In genomic region chr13:98664047-98664446, GRCh38 we compare ENCODE assay signal across 8 cellular contexts.
DNase-seq lines count a peak whose midpoint lies in the region; ATAC-seq and TF ChIP-seq lines count a peak whose summit lies in the region.

No MANE protein-coding gene starts in this region.

- TF ChIP-seq RAD21 in Ishikawa (IDR thresholded peaks at IDR 0.05; ENCODE audit: low read depth) = no peak

- no peak overlapping the region for H3K27ac ChIP-seq in fibroblast of lung (ENCODE audit: insufficient read depth, low read length)

- DNase-seq in activated CD8-positive, alpha-beta memory T cell treated with anti-CD3 and anti-CD28 coated beads, Interleukin-2, amount 50 U/mL, for 24 hours (ENCODE audit: extremely low read depth) = peak; percentile 9
- DNase-seq in fibroblast of lung (ENCODE audit: low read depth in 2 of 2) (peak; percentile 9 to 95), LoVo (ENCODE audit: low spot score) (no peak), NCI-H446 (lab: John Stamatoyannopoulos, UW) (no peak), mesenteric fat pad (ENCODE audit: low spot score) (no peak)
- peak; percentile 50 to 57 for DNase-seq in stimulated activated CD8-positive, alpha-beta memory T cell treated with anti-CD3 and anti-CD28 coated beads, Interleukin-2, amount 100 ng/mL, for 48 hours (ENCODE audit: low read depth in 2 of 2)

- ATAC-seq in GM19324 (IDR thresholded peaks at IDR 0.05; ENCODE audit: low FRiP score, unreplicated experiment) = no peak

- H2AFZ ChIP-seq in fibroblast of lung (ENCODE audit: low read length) = no peak overlapping the region

- peaks cover 2% of the 10 kb centered on the region for H3K27me3 ChIP-seq in fibroblast of lung (ENCODE audit: control insufficient read depth, insufficient read depth, low read length)

- no peaks in the 10 kb centered on the region for H4K20me1 ChIP-seq in fibroblast of lung (ENCODE audit: control insufficient read depth, extremely low read depth, insufficient read depth, low read length)

- no peak for TF ChIP-seq CTCF in fibroblast of lung (conservative IDR thresholded peaks at IDR 0.05 in 1 of 2, IDR thresholded peaks at IDR 0.05 in 1 of 2; ENCODE audit: low read depth in 1 of 2, low read length in 2 of 2)

- H3K79me2 ChIP-seq in fibroblast of lung (ENCODE audit: control insufficient read depth, insufficient read depth, low read length) = no peaks in the 10 kb centered on the region

- H3K4me3 ChIP-seq in fibroblast of lung (replicated peaks in 1 of 4; ENCODE audit: control extremely low read depth in 1 of 4, insufficient read depth in 1 of 4, low read depth in 3 of 4, low read length in 4 of 4) = no peak overlapping the region

- peak; percentile 59; the same call in 1 of the 2 replicates for TF ChIP-seq EP300 in Ishikawa (IDR thresholded peaks at IDR 0.05; ENCODE audit: borderline replicate concordance)

- no peaks in the 10 kb centered on the region for H3K9me3 ChIP-seq in fibroblast of lung (ENCODE audit: control insufficient read depth, insufficient read depth, low read depth, low read length)

- H3K4me1 ChIP-seq in fibroblast of lung (ENCODE audit: control insufficient read depth, extremely low read depth, insufficient read depth, low read length) = no peaks in the 10 kb centered on the region

- no peak overlapping the region for H3K9ac ChIP-seq in fibroblast of lung (ENCODE audit: insufficient read depth, low read length)

- no peak overlapping the region for H3K4me2 ChIP-seq in fibroblast of lung (ENCODE audit: extremely low read depth, insufficient read depth, low read length)

- H3K36me3 ChIP-seq in fibroblast of lung (ENCODE audit: control insufficient read depth, insufficient read depth, low read length) = no peaks in the 10 kb centered on the region

TF ChIP-seq in Ishikawa, 13 proteins besides CTCF, POLR2A, EP300 and RAD21:
- no peak for TF ChIP-seq TAF1 (IDR thresholded peaks at IDR 0.05; ENCODE audit: low read depth)
- 0 out of 2 replicates have a peak, but pooled peaks have one; percentile 37 for TF ChIP-seq TCF12 (IDR thresholded peaks at IDR 0.05; ENCODE audit: low read depth)
- TF ChIP-seq EGR1 (IDR thresholded peaks at IDR 0.05) = peak; percentile 86
- TF ChIP-seq CREB1 (IDR thresholded peaks at IDR 0.05; ENCODE audit: low read depth) = no peak
- TF ChIP-seq CEBPB (IDR thresholded peaks at IDR 0.05) = no peak
- TF ChIP-seq FOXM1 (IDR thresholded peaks at IDR 0.05; ENCODE audit: borderline replicate concordance, low read depth) = no peak
- no peak for TF ChIP-seq REST (IDR thresholded peaks at IDR 0.05; ENCODE audit: low read depth)
- 0 out of 2 replicates have a peak, but pooled peaks have one; percentile 11 for TF ChIP-seq TEAD4 (IDR thresholded peaks at IDR 0.05)
- TF ChIP-seq ZBTB7A (IDR thresholded peaks at IDR 0.05; ENCODE audit: low read depth) = no peak
- 0 out of 2 replicates have a peak, but pooled peaks have one; percentile 53 for TF ChIP-seq NFIC (IDR thresholded peaks at IDR 0.05)
- TF ChIP-seq YY1 (IDR thresholded peaks at IDR 0.05; ENCODE audit: low read depth) = peak; percentile 79
- peak; percentile 65; the same call in 1 of the 2 replicates for TF ChIP-seq MAX (IDR thresholded peaks at IDR 0.05)
- TF ChIP-seq, protein P1, sequence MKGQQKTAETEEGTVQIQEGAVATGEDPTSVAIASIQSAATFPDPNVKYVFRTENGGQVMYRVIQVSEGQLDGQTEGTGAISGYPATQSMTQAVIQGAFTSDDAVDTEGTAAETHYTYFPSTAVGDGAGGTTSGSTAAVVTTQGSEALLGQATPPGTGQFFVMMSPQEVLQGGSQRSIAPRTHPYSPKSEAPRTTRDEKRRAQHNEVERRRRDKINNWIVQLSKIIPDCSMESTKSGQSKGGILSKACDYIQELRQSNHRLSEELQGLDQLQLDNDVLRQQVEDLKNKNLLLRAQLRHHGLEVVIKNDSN (IDR thresholded peaks at IDR 0.05) = 0 out of 2 replicates have a peak, but pooled peaks have one; percentile 12

Comparison
In these comparisons a context has a peak if more than half of its experiments do, and no peak if none do; other contexts are left out.
1. DNase-seq: peak in activated CD8-positive, alpha-beta memory T cell treated with anti-CD3 and anti-CD28 coated beads, Interleukin-2, amount 50 U/mL, for 24 hours (single experiment), fibroblast of lung (2 of 2) and stimulated activated CD8-positive, alpha-beta memory T cell treated with anti-CD3 and anti-CD28 coated beads, Interleukin-2, amount 100 ng/mL, for 48 hours (2 of 2); none in LoVo (single experiment), NCI-H446 (0 of 2) and mesenteric fat pad (single experiment).